Comparison of ENCODE assay signal across 24 cellular contexts in genomic region chr12:87385322-87385721, GRCh38.
"Had no signal": no experiment of that assay in that cellular context is flagged by ENCODE, and none has a peak within 500 bp of the region (broad histone marks: within the 10 kb centered on the region; RNA-seq: fewer than 3 reads in every experiment).

No MANE protein-coding gene starts in this region.

- DNase-seq: dermis blood vessel endothelial cell; dorsolateral prefrontal cortex; effector CD4-positive, alpha-beta T cell; effector memory CD4-positive, alpha-beta T cell; erythroblast; esophagus squamous epithelium; foreskin fibroblast; foreskin melanocyte; gastrocnemius medialis; glutamatergic neuron; head of caudate nucleus; heart right ventricle; hippocampal formation; left cardiac atrium; left lung; left ventricle myocardium superior; lower lobe of right lung; mesenchymal stem cell; mucosa of descending colon; naive B cell; naive thymus-derived CD8-positive, alpha-beta T cell had no signal

- H3K4me3 ChIP-seq: coronary artery, dorsolateral prefrontal cortex, esophagus squamous epithelium, gastrocnemius medialis, heart right ventricle, left lung, lower lobe of right lung, mucosa of descending colon had no signal

- H3K27ac ChIP-seq: coronary artery, dorsolateral prefrontal cortex, epithelial cell of prostate, esophagus squamous epithelium, gastrocnemius medialis, heart right ventricle, left lung, lower lobe of right lung had no signal

- H3K36me3 ChIP-seq: esophagus squamous epithelium, gastrocnemius medialis, heart right ventricle, left lung, lower lobe of right lung had no signal

- ATAC-seq: esophagus mucosa; gastrocnemius medialis; heart right ventricle; left cardiac atrium; left lung; left ventricle myocardium superior; lower lobe of right lung; mucosa of descending colon; naive thymus-derived CD8-positive, alpha-beta T cell had no signal

- H3K27me3 ChIP-seq: esophagus squamous epithelium, gastrocnemius medialis, heart right ventricle, left lung had no signal

- H3K4me1 ChIP-seq: gastrocnemius medialis, heart right ventricle, left lung, lower lobe of right lung had no signal

- H3K9me3 ChIP-seq: esophagus squamous epithelium, gastrocnemius medialis, heart right ventricle, left lung, lower lobe of right lung, mucosa of descending colon had no signal
